ENCODE assay signal across 9 cellular contexts in genomic region chr1:84698718-84699117, GRCh38. TPM values are rescaled to one million over a fixed set of nuclear protein-coding genes. Genes with fewer than 3 reads are reported as not detected.
DNase-seq lines count a peak whose midpoint lies in the region; ATAC-seq and TF ChIP-seq lines count a peak whose summit lies in the region.
"Had no signal": no experiment of that assay in that cellular context is flagged by ENCODE, and none has a peak within 500 bp of the region (broad histone marks: within the 10 kb centered on the region; RNA-seq: fewer than 3 reads in every experiment).

No MANE protein-coding gene starts in this region.

- CTCF ChIA-PET in CD8-positive, alpha-beta T cell (lab: Charles Lee): no interaction called here

- H3K27me3 ChIP-seq in CD8-positive, alpha-beta T cell (ENCODE audit: insufficient read depth, low read length): no peaks in the 10 kb centered on the region

- H3K27ac Mint-ChIP-seq in CD8-positive, alpha-beta T cell: no peak overlapping the region

- no peak for TF ChIP-seq CTCF in AG09309 (IDR thresholded peaks at IDR 0.05; ENCODE audit: control insufficient read depth, insufficient read depth, low read depth, low read length, missing control alignments)
- no peak for TF ChIP-seq CTCF in CD8-positive, alpha-beta T cell (IDR thresholded peaks at IDR 0.05)

- peaks cover 7% of the 10 kb centered on the region for H3K27me3 Mint-ChIP-seq in CD8-positive, alpha-beta T cell (ENCODE audit: low read depth)

- POLR2A ChIA-PET in CD8-positive, alpha-beta T cell (lab: Charles Lee): interaction anchor here (0.6 kb wide), 1 partner anchor 44 kb away, joined by 3 read pairs; no protein-coding TSS in a partner anchor

- H3K9me3 Mint-ChIP-seq in CD8-positive, alpha-beta T cell: no peaks in the 10 kb centered on the region

- no peak overlapping the region for H3K27ac ChIP-seq in CD8-positive, alpha-beta T cell (ENCODE audit: low read depth, low read length)

- H3K4me1 ChIP-seq in CD8-positive, alpha-beta T cell (ENCODE audit: insufficient read depth, low read length): no peaks in the 10 kb centered on the region

- no peaks in the 10 kb centered on the region for H3K9me3 ChIP-seq in CD8-positive, alpha-beta T cell (ENCODE audit: low read length)

- DNase-seq in AG09309 (ENCODE audit: low read depth): peak; percentile 75
- DNase-seq in NCI-H226: peak; percentile 82
- peak; percentile 6 to 60 for DNase-seq in dermis microvascular lymphatic vessel endothelial cell (ENCODE audit: low read depth in 2 of 2)
- DNase-seq in myocyte (ENCODE audit: low read depth): peak; percentile 89
- no peak for DNase-seq in NOMO-1 treated with dmso at 0.1 percent for 144 hours (lab: John Stamatoyannopoulos, UW; ENCODE audit: unreplicated experiment)
- no peak for DNase-seq in pons (ENCODE audit: low spot score)
- DNase-seq in NCI-H2227 (lab: John Stamatoyannopoulos, UW; ENCODE audit: unreplicated experiment): no peak
- DNase-seq in CD8-positive, alpha-beta T cell: no peak
- DNase-seq: activated CD4-positive, alpha-beta T cell treated with anti-CD3 and anti-CD28 coated beads for 1 hour had no signal

- peaks cover 19% of the 10 kb centered on the region for H3K4me1 Mint-ChIP-seq in CD8-positive, alpha-beta T cell (ENCODE audit: low read depth)

- H3K4me3 ChIP-seq in AG09309 (ENCODE audit: control insufficient read depth, low read depth, low read length): no peak overlapping the region
- H3K4me3 ChIP-seq in CD8-positive, alpha-beta T cell (ENCODE audit: low read depth, low read length): no peak overlapping the region

- intact Hi-C loops in CD8-positive, alpha-beta T cell (cut with DNase I, micrococcal nuclease): loop anchor here (10.0 kb wide), 2 partner anchors 156 to 1006 kb away; partner anchors contain the start of gene ZNHIT6 (in 1 of the 2)

- no peak for ATAC-seq in CD8-positive, alpha-beta T cell

- H3K4me3 Mint-ChIP-seq in CD8-positive, alpha-beta T cell: no peak overlapping the region

- H3K36me3 Mint-ChIP-seq in CD8-positive, alpha-beta T cell: no peaks in the 10 kb centered on the region

- no peaks in the 10 kb centered on the region for H3K36me3 ChIP-seq in CD8-positive, alpha-beta T cell (ENCODE audit: insufficient read depth, low read length)

RNA-seq across cellular contexts. Expression of gene SSX2IP, which starts 8.5 kb away (rescaled TPM):
- total RNA-seq in dermis microvascular lymphatic vessel endothelial cell: 1.3 and 1.4 TPM in 2 replicates
- 56.9 and 62.4 TPM in 2 replicates for total RNA-seq in myocyte
- polyA plus RNA-seq in myocyte (2012): 6.2 TPM
- total RNA-seq in CD8-positive, alpha-beta T cell: 10 to 100 TPM; 11.4 to 12.3 TPM

Comparison
In these comparisons a context has a peak if more than half of its experiments do, and no peak if none do; other contexts are left out.
1. DNase-seq: peak in AG09309 (single experiment), NCI-H226 (single experiment), dermis microvascular lymphatic vessel endothelial cell (2 of 2) and myocyte (single experiment); none in NOMO-1 treated with dmso at 0.1 percent for 144 hours (single experiment), pons (single experiment), NCI-H2227 (single experiment) and CD8-positive, alpha-beta T cell (0 of 7).